8 cellular contexts compared by ENCODE assay signal in the genomic region with DNA sequence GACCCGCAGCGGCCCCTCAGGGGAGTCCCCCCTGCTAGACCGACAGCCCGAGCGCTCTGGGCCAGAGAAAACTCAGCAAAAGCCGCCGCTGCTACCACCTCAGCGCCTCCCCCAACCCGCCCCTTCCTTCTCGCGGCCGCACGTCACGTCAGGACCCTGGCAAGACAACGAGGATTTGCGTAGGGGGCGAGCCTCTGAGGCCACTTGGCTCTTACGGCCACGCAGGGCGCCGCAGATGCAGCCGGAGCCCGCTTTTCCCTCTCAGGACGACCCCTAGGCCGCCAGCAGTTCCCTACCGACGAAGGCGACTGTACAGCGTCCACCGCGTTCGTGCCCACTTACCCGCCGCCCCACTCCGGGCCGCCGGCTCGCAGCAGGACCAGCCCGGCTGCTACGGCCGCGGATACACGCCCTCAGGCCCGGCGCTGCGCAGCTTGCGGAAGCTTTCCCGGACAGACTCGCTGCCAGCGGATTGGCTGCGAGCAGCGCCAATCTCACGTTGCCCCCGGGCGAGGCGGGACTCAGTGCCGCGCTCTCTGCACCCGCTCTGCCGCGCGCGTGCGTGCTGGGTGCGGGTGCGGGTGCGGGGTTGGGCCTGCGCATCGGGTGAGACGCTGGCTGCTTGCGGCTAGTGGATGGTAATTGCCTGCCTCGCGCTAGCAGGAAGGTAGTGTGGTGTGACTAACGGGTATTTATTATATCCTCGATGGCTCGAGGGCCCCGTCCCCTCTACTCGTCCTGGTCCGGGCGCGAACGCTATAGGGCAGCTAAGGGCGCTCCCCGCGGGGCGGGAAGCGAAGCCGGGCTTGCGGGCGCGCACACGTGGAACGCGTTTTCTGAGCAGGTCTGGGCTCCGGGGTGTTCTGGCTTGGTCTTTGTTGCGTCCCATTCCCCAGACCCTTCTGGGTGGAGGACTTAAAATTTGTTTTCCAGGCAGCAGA. TPM values are rescaled to one million over a fixed set of nuclear protein-coding genes. Genes with fewer than 3 reads are reported as not detected.
A peak's percentile ranks its signal among the peaks of the same experiment; 100 is the strongest.
DNase-seq lines count a peak whose midpoint lies in the region; ATAC-seq and TF ChIP-seq lines count a peak whose summit lies in the region.

A gene with protein sequence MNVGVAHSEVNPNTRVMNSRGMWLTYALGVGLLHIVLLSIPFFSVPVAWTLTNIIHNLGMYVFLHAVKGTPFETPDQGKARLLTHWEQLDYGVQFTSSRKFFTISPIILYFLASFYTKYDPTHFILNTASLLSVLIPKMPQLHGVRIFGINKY (minus strand): TSS at position 413 of the 941 bp plus-strand sequence. CDS start 1,744 bp downstream, outside the sequence.
PMS1 (plus strand) TSS at position 524 of the 941 bp plus-strand sequence. CDS start 7,360 bp downstream, outside the sequence.

- H3K4me3 ChIP-seq in HFF-Myc (replicated peaks; ENCODE audit: low read depth, low read length): peak within 1 kb of the TSS; percentile 54
- peak within 1 kb of the TSS; percentile 70 for H3K4me3 ChIP-seq in SJSA1
- H3K4me3 ChIP-seq in neural progenitor cell: peak within 1 kb of the TSS; percentile 72
- peak within 1 kb of the TSS; percentile 68 to 91 for H3K4me3 ChIP-seq in stomach smooth muscle (ENCODE audit: low read length in 2 of 2)

- H2AFZ ChIP-seq in neural progenitor cell (replicated peaks): peak within 1 kb of the TSS; percentile 52

- H3K4me2 ChIP-seq in neural progenitor cell: peak within 1 kb of the TSS; percentile 90

- no peaks in the 10 kb centered on the region for H3K27me3 Mint-ChIP-seq in neural progenitor cell (ENCODE audit: insufficient read depth, low read depth)

- peak within 1 kb of the TSS; percentile 87 for H3K4me3 Mint-ChIP-seq in neural progenitor cell

- H3K36me3 ChIP-seq in SJSA1 (peaks cover 40% of the 10 kb centered on the region), neural progenitor cell (peaks cover 17% of the 10 kb centered on the region), stomach smooth muscle (ENCODE audit: control insufficient read depth in 2 of 2, insufficient read depth in 2 of 2, low read length in 2 of 2) (peaks cover 0 to 13% of the 10 kb centered on the region in 2 donors)

- H3K9ac ChIP-seq in neural progenitor cell (peak within 1 kb of the TSS; percentile 80), stomach smooth muscle (ENCODE audit: low read length in 2 of 2) (peak within 1 kb of the TSS; percentile 86 to 91)

- H3K27ac ChIP-seq in SJSA1 (peak within 1 kb of the TSS; percentile 66), foreskin keratinocyte (peak within 1 kb of the TSS; percentile 48), neural progenitor cell (peak within 1 kb of the TSS; percentile 93), stomach smooth muscle (ENCODE audit: low read length) (peak within 1 kb of the TSS; percentile 83)

- H3K4me1 Mint-ChIP-seq in neural progenitor cell: peaks cover 28% of the 10 kb centered on the region

- H3K79me2 ChIP-seq in neural progenitor cell (ENCODE audit: low read depth): peaks cover 92% of the 10 kb centered on the region

- H3F3A ChIP-seq in neural progenitor cell (ENCODE audit: low read depth): peaks cover 7% of the 10 kb centered on the region

- H3K9me3 ChIP-seq in SJSA1 (replicated peaks) (no peaks in the 10 kb centered on the region), neural progenitor cell (ENCODE audit: low read depth) (no peaks in the 10 kb centered on the region), stomach smooth muscle (ENCODE audit: control insufficient read depth in 2 of 2, low read length in 2 of 2) (no peaks in the 10 kb centered on the region)

- H3K9me3 Mint-ChIP-seq in neural progenitor cell: no peaks in the 10 kb centered on the region

- H3K27me3 ChIP-seq in SJSA1 (replicated peaks) (no peaks in the 10 kb centered on the region), foreskin keratinocyte (no peaks in the 10 kb centered on the region), neural progenitor cell (no peaks in the 10 kb centered on the region), stomach smooth muscle (ENCODE audit: control insufficient read depth in 1 of 2, insufficient read depth in 2 of 2, low read length in 2 of 2) (no peaks in the 10 kb centered on the region)

- peaks cover 13% of the 10 kb centered on the region for H3K4me1 ChIP-seq in SJSA1 (replicated peaks)
- H3K4me1 ChIP-seq in foreskin keratinocyte: peaks cover 13% of the 10 kb centered on the region
- peaks cover 10% of the 10 kb centered on the region for H3K4me1 ChIP-seq in neural progenitor cell
- peaks cover 7% of the 10 kb centered on the region for H3K4me1 ChIP-seq in stomach smooth muscle (ENCODE audit: control insufficient read depth, insufficient read depth, low read length)

- no peak for TF ChIP-seq CTCF in HFF-Myc (IDR thresholded peaks at IDR 0.05; ENCODE audit: low read depth, low read length, missing control alignments)
- no peak for TF ChIP-seq CTCF in foreskin keratinocyte (conservative IDR thresholded peaks at IDR 0.05)
- no peak for TF ChIP-seq CTCF in neural progenitor cell (IDR thresholded peaks at IDR 0.05)

- H3K36me3 Mint-ChIP-seq in neural progenitor cell: peaks cover 25% of the 10 kb centered on the region

- peak; percentile 95 for ATAC-seq in foreskin keratinocyte

- peak; percentile 69 for DNase-seq in GM04503 (ENCODE audit: low read depth)
- peak; percentile 81 for DNase-seq in HFF-Myc (ENCODE audit: extremely low read depth, low read depth)
- peak; percentile 91 for DNase-seq in MV-4-11 (lab: John Stamatoyannopoulos, UW)
- peak; percentile 94 to 98 for DNase-seq in SJSA1 (ENCODE audit: low read depth in 1 of 2, low spot score in 2 of 2)
- DNase-seq in activated naive CD4-positive, alpha-beta T cell (lab: John Stamatoyannopoulos, UW): peak; percentile 81 to 94 (median 86)
- DNase-seq in foreskin keratinocyte: peak; percentile 85 to 93
- peak; percentile 97 for DNase-seq in neural progenitor cell (ENCODE audit: low spot score)

- peak within 1 kb of the TSS; percentile 88 for H3K27ac Mint-ChIP-seq in neural progenitor cell

- no peaks in the 10 kb centered on the region for H4K20me1 ChIP-seq in neural progenitor cell (ENCODE audit: low read depth)

RNA-seq across cellular contexts. Expression of the first gene that starts in this region (rescaled TPM):
- 94.5 and 109 TPM in 2 replicates for total RNA-seq in SJSA1 (2014; rRNA removed; shearing (Covaris generic))
- 39.8 and 41.1 TPM in 2 replicates for total RNA-seq in foreskin keratinocyte
- polyA plus RNA-seq in foreskin keratinocyte: 41.4 and 45.5 TPM in 2 replicates
- total RNA-seq in neural progenitor cell (ENCODE audit: low replicate concordance): 98.8 and 171 TPM in 2 replicates

RNA-seq across cellular contexts. Expression of gene PMS1, which starts in this region (rescaled TPM):
- 23.4 and 27.9 TPM in 2 replicates for total RNA-seq in SJSA1 (2014; rRNA removed; shearing (Covaris generic))
- total RNA-seq in foreskin keratinocyte: 20.0 and 20.6 TPM in 2 replicates
- 8.7 and 10.6 TPM in 2 replicates for polyA plus RNA-seq in foreskin keratinocyte
- 61.3 and 97.9 TPM in 2 replicates for total RNA-seq in neural progenitor cell (ENCODE audit: low replicate concordance)

Comparison
In these comparisons a context has a peak if more than half of its experiments do, and no peak if none do; other contexts are left out.
1. Peak in every context shown above with its lines: DNase-seq, ATAC-seq, H3K4me3 ChIP-seq and H3K27ac ChIP-seq.